ENCODE assay signal across 10 cellular contexts in genomic region chr18:51077217-51077616, GRCh38. TPM values are rescaled to one million over a fixed set of nuclear protein-coding genes. Genes with fewer than 3 reads are reported as not detected.
DNase-seq lines count a peak whose midpoint lies in the region; ATAC-seq and TF ChIP-seq lines count a peak whose summit lies in the region.
"Had no signal": no experiment of that assay in that cellular context is flagged by ENCODE, and none has a peak within 500 bp of the region (broad histone marks: within the 10 kb centered on the region; RNA-seq: fewer than 3 reads in every experiment).

No MANE protein-coding gene starts in this region.

- H2AFZ ChIP-seq in PC-3 (ENCODE audit: low read length) = no peak overlapping the region

- H3K9ac ChIP-seq in PC-3 (ENCODE audit: low read length) = no peak overlapping the region
- H3K9ac ChIP-seq: BLaER1 had no signal

- peak; percentile 82 for DNase-seq in EL
- peak; percentile 31 for DNase-seq in astrocyte of the hippocampus (ENCODE audit: low read depth, low spot score)
- DNase-seq in PC-3 = no peak
- no peak for DNase-seq in SIG-M5 treated with dmso at 0.1 percent for 504 hours (lab: John Stamatoyannopoulos, UW; ENCODE audit: unreplicated experiment)
- DNase-seq in cerebellar nuclear complex (lab: John Stamatoyannopoulos, UW) = no peak
- DNase-seq in NCI-H1092 (lab: John Stamatoyannopoulos, UW) = no peak

- H3K36me3 ChIP-seq in PC-3 (ENCODE audit: low read depth, low read length) = no peaks in the 10 kb centered on the region

- BruUV-seq in PC-3 (replicated peaks; lab: Mats Ljungman, UMichigan) = no TSS peak

- H3K79me2 ChIP-seq in PC-3 (ENCODE audit: low read length) = no peaks in the 10 kb centered on the region

- H3K9me2 ChIP-seq in PC-3 (replicated peaks; ENCODE audit: low read length) = no peaks in the 10 kb centered on the region

- no peaks in the 10 kb centered on the region for H3K27me3 ChIP-seq in PC-3 (ENCODE audit: low read length)
- H3K27me3 ChIP-seq: BLaER1, neutrophil had no signal

- no peaks in the 10 kb centered on the region for H3K9me3 ChIP-seq in PC-3 (ENCODE audit: low read length)
- H3K9me3 ChIP-seq: BLaER1, neutrophil had no signal

- no peak overlapping the region for H3K4me2 ChIP-seq in PC-3 (ENCODE audit: low read length)
- H3K4me2 ChIP-seq: BLaER1 had no signal

- H3K4me3 ChIP-seq in PC-3 (ENCODE audit: low read length) = no peak overlapping the region
- H3K4me3 ChIP-seq: BLaER1 had no signal

- no peaks in the 10 kb centered on the region for H3F3A ChIP-seq in PC-3 (ENCODE audit: low read length, unreplicated experiment)

- ATAC-seq in GM21367 (IDR thresholded peaks at IDR 0.05; ENCODE audit: unreplicated experiment) (peak; percentile 67), HG03066 (IDR thresholded peaks at IDR 0.05; ENCODE audit: low read depth, unreplicated experiment) (peak; percentile 53), PC-3 (no peak)

- CTCF ChIA-PET in PC-3 (lab: Charles Lee) = no interaction called here

- no peaks in the 10 kb centered on the region for H4K20me1 ChIP-seq in PC-3 (ENCODE audit: low read length)

- H3K4me1 ChIP-seq in PC-3 (ENCODE audit: insufficient read depth, low read length) = no peaks in the 10 kb centered on the region

- intact Hi-C loops in PC-3 (cut with micrococcal nuclease) = no loop called here

- H3K27ac ChIP-seq in PC-3 (ENCODE audit: low read length) = no peak overlapping the region
- H3K27ac ChIP-seq: BLaER1, neutrophil had no signal

- POLR2A ChIA-PET in PC-3 (lab: Charles Lee; ENCODE audit: unreplicated experiment) = no interaction called here

- no peak for TF ChIP-seq CTCF in PC-3 (conservative IDR thresholded peaks at IDR 0.05; ENCODE audit: low read depth, low read length)

RNA-seq across cellular contexts. Expression of gene SMAD4, which starts 47.2 kb away (rescaled TPM):
- 19.7 and 42.8 TPM in 2 replicates for total RNA-seq in PC-3 (2014; rRNA removed)

Comparison
In these comparisons a context has a peak if more than half of its experiments do, and no peak if none do; other contexts are left out.
1. DNase-seq: peak in EL (single experiment) and astrocyte of the hippocampus (single experiment); none in PC-3 (single experiment), SIG-M5 treated with dmso at 0.1 percent for 504 hours (single experiment), cerebellar nuclear complex (0 of 2) and NCI-H1092 (single experiment).